Comparison of ENCODE assay signal across 16 cellular contexts in genomic region chr11:1123970-1124369, GRCh38. TPM values are rescaled to one million over a fixed set of nuclear protein-coding genes. Genes with fewer than 3 reads are reported as not detected.
"Had no signal": no experiment of that assay in that cellular context is flagged by ENCODE, and none has a peak within 500 bp of the region (broad histone marks: within the 10 kb centered on the region; RNA-seq: fewer than 3 reads in every experiment).

No MANE protein-coding gene starts in this region.

- H3K4me1 ChIP-seq: gastroesophageal sphincter, right atrium auricular region, transverse colon had no signal

- H3K9me3 ChIP-seq: gastroesophageal sphincter, right atrium auricular region, transverse colon had no signal

- H2AFZ ChIP-seq: hepatocyte had no signal

- H3K27me3 ChIP-seq: brain microvascular endothelial cell, hepatocyte, right atrium auricular region had no signal

- H3K27ac Mint-ChIP-seq: activated T-cell treated with anti-CD3 and anti-CD28 coated beads, Interleukin-2, amount 50 U/mL, for 72 hours; dendritic cell treated with granulocyte-macrophage colony-stimulating factor and Interleukin-4, amounts not matched to agents 40 ng/mL and 50 ng/mL, for 4 days; T-helper 17 cell had no signal

- H3K4me3 Mint-ChIP-seq: activated T-cell treated with anti-CD3 and anti-CD28 coated beads, Interleukin-2, amount 50 U/mL, for 72 hours; dendritic cell treated with granulocyte-macrophage colony-stimulating factor and Interleukin-4, amounts not matched to agents 40 ng/mL and 50 ng/mL, for 4 days; naive B cell; T-helper 17 cell had no signal

- ATAC-seq: activated CD4-positive, CD25-positive, alpha-beta regulatory T cell treated with anti-CD3 and anti-CD28 coated beads, Interleukin-2, amount 50 U/mL, for 24 hours; gastroesophageal sphincter; T-helper 17 cell had no signal

- H3K4me3 ChIP-seq: gastroesophageal sphincter, hepatocyte, lung, right atrium auricular region, smooth muscle cell, transverse colon had no signal

- H3K27me3 Mint-ChIP-seq: T-helper 17 cell had no signal

- H3K79me2 ChIP-seq: hepatocyte had no signal

- H3K36me3 ChIP-seq: brain microvascular endothelial cell, gastroesophageal sphincter, right atrium auricular region, transverse colon had no signal

- H3K4me1 Mint-ChIP-seq: T-helper 17 cell had no signal

- H3K4me2 ChIP-seq: hepatocyte, smooth muscle cell had no signal

- H3K27ac ChIP-seq: brain microvascular endothelial cell, gastroesophageal sphincter, hepatocyte, right atrium auricular region, transverse colon had no signal

- DNase-seq: activated naive CD4-positive, alpha-beta T cell treated with anti-CD3 and anti-CD28 coated beads, Interleukin-2, amount 50 U/mL, for 16 hours; activated T-cell treated with anti-CD3 and anti-CD28 coated beads, Interleukin-2, amount 50 U/mL, for 72 hours; brain microvascular endothelial cell; midbrain; naive B cell; substantia nigra; T-helper 17 cell; transverse colon had no signal

RNA-seq across cellular contexts. Expression of gene MUC5AC, which starts 33.8 kb away (rescaled TPM):
- total RNA-seq: activated T-cell treated with anti-CD3 and anti-CD28 coated beads, Interleukin-2, amount 50 U/mL, for 72 hours; epithelial cell of proximal tubule; right atrium auricular region; smooth muscle cell; T-helper 17 cell; transverse colon had no signal

RNA-seq across cellular contexts. Expression of gene MUC2, which starts 49.3 kb away (rescaled TPM):
- total RNA-seq: activated T-cell treated with anti-CD3 and anti-CD28 coated beads, Interleukin-2, amount 50 U/mL, for 72 hours; epithelial cell of proximal tubule; right atrium auricular region; smooth muscle cell; T-helper 17 cell had no signal
